ENCODE assay signal across 8 cellular contexts in genomic region chr1:1021010-1021845, GRCh38. TPM values are rescaled to one million over a fixed set of nuclear protein-coding genes. Genes with fewer than 3 reads are reported as not detected.
DNase-seq lines count a peak whose midpoint lies in the region; ATAC-seq and TF ChIP-seq lines count a peak whose summit lies in the region.

No MANE protein-coding gene starts in this region.

- no peaks in the 10 kb centered on the region for H3K36me3 Mint-ChIP-seq in CD4-positive, CD25-positive, alpha-beta regulatory T cell
- peaks cover 16% of the 10 kb centered on the region for H3K36me3 Mint-ChIP-seq in activated CD4-positive, alpha-beta memory T cell treated with anti-CD3 and anti-CD28 coated beads, Interleukin-2, amount 10 ng/mL, durations not matched to agents 7 days and 5 days (ENCODE audit: low read depth)
- no peaks in the 10 kb centered on the region for H3K36me3 Mint-ChIP-seq in CD14-positive monocyte

- intact Hi-C loops in left ventricle myocardium superior (cut with micrococcal nuclease) (no loop called here), CD14-positive monocyte (cut with micrococcal nuclease) (loop anchor here in 1 of 2 donors (5.0 kb wide), 1 partner anchor 36 kb away; no protein-coding TSS in a partner anchor)

- H3K27ac Mint-ChIP-seq in CD4-positive, CD25-positive, alpha-beta regulatory T cell, result no peak overlapping the region
- no peak overlapping the region for H3K27ac Mint-ChIP-seq in activated CD4-positive, alpha-beta memory T cell treated with anti-CD3 and anti-CD28 coated beads, Interleukin-2, amount 10 ng/mL, durations not matched to agents 7 days and 5 days
- no peak overlapping the region for H3K27ac Mint-ChIP-seq in CD14-positive monocyte

- no peak for TF ChIP-seq CTCF in CD14-positive monocyte (IDR thresholded peaks at IDR 0.05)

- no peaks in the 10 kb centered on the region for H3K36me3 ChIP-seq in CD4-positive, CD25-positive, alpha-beta regulatory T cell (ENCODE audit: control insufficient read depth, insufficient read depth, low read length)

- ATAC-seq in CD4-positive, CD25-positive, alpha-beta regulatory T cell (ENCODE audit: low read depth in 2 of 2), result no peak
- ATAC-seq in left ventricle myocardium superior, result peak; percentile 16
- no peak for ATAC-seq in GM21529 (IDR thresholded peaks at IDR 0.05; ENCODE audit: unreplicated experiment)

- no peak overlapping the region for H3K27ac ChIP-seq in CD4-positive, CD25-positive, alpha-beta regulatory T cell (ENCODE audit: insufficient read depth, low read length, poor library complexity, severe bottlenecking)

- H3K27me3 Mint-ChIP-seq in CD4-positive, CD25-positive, alpha-beta regulatory T cell, result peaks cover 11% of the 10 kb centered on the region
- peaks cover 16% of the 10 kb centered on the region for H3K27me3 Mint-ChIP-seq in activated CD4-positive, alpha-beta memory T cell treated with anti-CD3 and anti-CD28 coated beads, Interleukin-2, amount 10 ng/mL, durations not matched to agents 7 days and 5 days
- H3K27me3 Mint-ChIP-seq in CD14-positive monocyte (ENCODE audit: low read depth in 3 of 3), result peaks cover 33 to 45% (median 40%) of the 10 kb centered on the region in 3 donors

- no peak for DNase-seq in CD4-positive, CD25-positive, alpha-beta regulatory T cell
- peak in 47 of 76 experiments; percentile 12 to 59 (median 39) for DNase-seq in HUDEP-2 (lab: John Stamatoyannopoulos, UW; ENCODE audit: unreplicated experiment in 76 of 76)
- no peak for DNase-seq in activated CD4-positive, alpha-beta memory T cell treated with anti-CD3 and anti-CD28 coated beads, Interleukin-2, amount 10 ng/mL, durations not matched to agents 7 days and 5 days
- DNase-seq in left ventricle myocardium superior, result peak; percentile 81
- no peak for DNase-seq in skeletal muscle cell (ENCODE audit: low read depth)
- no peak for DNase-seq in activated CD4-positive, CD25-positive, alpha-beta regulatory T cell treated with anti-CD3 and anti-CD28 coated beads, Interleukin-2, amount 50 U/mL, for 72 hours
- DNase-seq in CD14-positive monocyte (ENCODE audit: low spot score), result no peak

- no peaks in the 10 kb centered on the region for H3K9me3 ChIP-seq in CD4-positive, CD25-positive, alpha-beta regulatory T cell (ENCODE audit: control insufficient read depth in 2 of 2, low read length in 2 of 2)

- CTCF ChIA-PET in activated CD4-positive, alpha-beta memory T cell treated with anti-CD3 and anti-CD28 coated beads, Interleukin-2, amount 10 ng/mL, durations not matched to agents 7 days and 5 days (lab: Charles Lee), result no interaction called here

- H3K4me3 Mint-ChIP-seq in CD4-positive, CD25-positive, alpha-beta regulatory T cell, result peak overlapping the region; percentile 59 to 79 (median 69)
- peak overlapping the region; percentile 46 for H3K4me3 Mint-ChIP-seq in activated CD4-positive, alpha-beta memory T cell treated with anti-CD3 and anti-CD28 coated beads, Interleukin-2, amount 10 ng/mL, durations not matched to agents 7 days and 5 days
- H3K4me3 Mint-ChIP-seq in CD14-positive monocyte, result peak overlapping the region in 1 of 2 donors; percentile 72

- POLR2A ChIA-PET in activated CD4-positive, alpha-beta memory T cell treated with anti-CD3 and anti-CD28 coated beads, Interleukin-2, amount 10 ng/mL, durations not matched to agents 7 days and 5 days (lab: Charles Lee), result interaction anchor here (2.4 kb wide), 1 partner anchor 8 kb away, joined by 9 read pairs; the partner anchor contains the start of gene ISG15

- peaks cover 0 to 18% (median 5%) of the 10 kb centered on the region in 4 donors for H3K4me1 Mint-ChIP-seq in CD4-positive, CD25-positive, alpha-beta regulatory T cell
- peaks cover 30% of the 10 kb centered on the region for H3K4me1 Mint-ChIP-seq in activated CD4-positive, alpha-beta memory T cell treated with anti-CD3 and anti-CD28 coated beads, Interleukin-2, amount 10 ng/mL, durations not matched to agents 7 days and 5 days
- peaks cover 6% of the 10 kb centered on the region for H3K4me1 Mint-ChIP-seq in CD14-positive monocyte

- peaks cover 19% of the 10 kb centered on the region for H3K4me1 ChIP-seq in CD4-positive, CD25-positive, alpha-beta regulatory T cell (ENCODE audit: control insufficient read depth, insufficient read depth, low read length, poor library complexity, severe bottlenecking)

- H3K9me3 Mint-ChIP-seq in CD4-positive, CD25-positive, alpha-beta regulatory T cell, result no peaks in the 10 kb centered on the region
- no peaks in the 10 kb centered on the region for H3K9me3 Mint-ChIP-seq in activated CD4-positive, alpha-beta memory T cell treated with anti-CD3 and anti-CD28 coated beads, Interleukin-2, amount 10 ng/mL, durations not matched to agents 7 days and 5 days
- H3K9me3 Mint-ChIP-seq in CD14-positive monocyte, result peaks cover 0 to 6% (median 0%) of the 10 kb centered on the region in 7 donors

- H3K27me3 ChIP-seq in CD4-positive, CD25-positive, alpha-beta regulatory T cell (ENCODE audit: control insufficient read depth, insufficient read depth, low read length), result no peaks in the 10 kb centered on the region

- H3K4me3 ChIP-seq in CD4-positive, CD25-positive, alpha-beta regulatory T cell (ENCODE audit: low read depth, low read length), result no peak overlapping the region
- peak overlapping the region; percentile 60 for H3K4me3 ChIP-seq in skeletal muscle cell (ENCODE audit: low read depth, low read length)

RNA-seq across cellular contexts. Expression of gene AGRN, which starts 1.3 kb away (rescaled TPM):
- 4.2 TPM for total RNA-seq in CD4-positive, CD25-positive, alpha-beta regulatory T cell
- polyA plus RNA-seq in CD4-positive, CD25-positive, alpha-beta regulatory T cell, result under 1 TPM in 3 of 4 donors, not detected in 1; 0.06 to 0.38 (median 0.21) TPM
- total RNA-seq in activated CD4-positive, alpha-beta memory T cell treated with anti-CD3 and anti-CD28 coated beads, Interleukin-2, amount 10 ng/mL, durations not matched to agents 7 days and 5 days, result 10 to 100 TPM; 18.3 to 22.8 TPM
- total RNA-seq in left ventricle myocardium superior, result 18.5 TPM
- under 1 TPM; 0.06 to 0.43 TPM for polyA plus RNA-seq in CD14-positive monocyte

RNA-seq across cellular contexts. Expression of gene ISG15, which starts 7.9 kb away (rescaled TPM):
- 76.7 TPM for total RNA-seq in CD4-positive, CD25-positive, alpha-beta regulatory T cell
- 100 to 1,000 TPM; 174 to 489 (median 295) TPM for polyA plus RNA-seq in CD4-positive, CD25-positive, alpha-beta regulatory T cell
- 100 to 1,000 TPM; 593 to 623 TPM for total RNA-seq in activated CD4-positive, alpha-beta memory T cell treated with anti-CD3 and anti-CD28 coated beads, Interleukin-2, amount 10 ng/mL, durations not matched to agents 7 days and 5 days
- total RNA-seq in left ventricle myocardium superior, result 16.4 TPM
- 100 to 1,000 TPM; 128 to 241 TPM for polyA plus RNA-seq in CD14-positive monocyte

RNA-seq across cellular contexts. Expression of gene HES4, which starts 21.3 kb away (rescaled TPM):
- total RNA-seq in CD4-positive, CD25-positive, alpha-beta regulatory T cell, result 25.9 TPM
- 1 to 10 TPM in 2 of 4 donors, under 1 TPM in 1, not detected in 1; 0.21 to 1.3 (median 1.1) TPM for polyA plus RNA-seq in CD4-positive, CD25-positive, alpha-beta regulatory T cell
- under 1 TPM in 1 of 2 experiments, not detected in 1; 0.23 TPM for total RNA-seq in activated CD4-positive, alpha-beta memory T cell treated with anti-CD3 and anti-CD28 coated beads, Interleukin-2, amount 10 ng/mL, durations not matched to agents 7 days and 5 days
- 39.4 TPM for total RNA-seq in left ventricle myocardium superior
- 1 to 10 TPM; 1.4 to 2.0 TPM for polyA plus RNA-seq in CD14-positive monocyte

RNA-seq across cellular contexts. Expression of gene PERM1, which starts 39.3 kb away (rescaled TPM):
- total RNA-seq in CD4-positive, CD25-positive, alpha-beta regulatory T cell, result not detected
- not detected for polyA plus RNA-seq in CD4-positive, CD25-positive, alpha-beta regulatory T cell
- not detected for total RNA-seq in activated CD4-positive, alpha-beta memory T cell treated with anti-CD3 and anti-CD28 coated beads, Interleukin-2, amount 10 ng/mL, durations not matched to agents 7 days and 5 days
- 187 TPM for total RNA-seq in left ventricle myocardium superior
- not detected for polyA plus RNA-seq in CD14-positive monocyte

RNA-seq across cellular contexts. Expression of gene RNF223, which starts 52.9 kb away (rescaled TPM):
- total RNA-seq in CD4-positive, CD25-positive, alpha-beta regulatory T cell, result not detected
- polyA plus RNA-seq in CD4-positive, CD25-positive, alpha-beta regulatory T cell, result not detected
- total RNA-seq in activated CD4-positive, alpha-beta memory T cell treated with anti-CD3 and anti-CD28 coated beads, Interleukin-2, amount 10 ng/mL, durations not matched to agents 7 days and 5 days, result not detected
- not detected for total RNA-seq in left ventricle myocardium superior
- polyA plus RNA-seq in CD14-positive monocyte, result not detected

Comparison
In these comparisons a context has a peak if more than half of its experiments do, and no peak if none do; other contexts are left out.
1. DNase-seq: peak in HUDEP-2 (47 of 76) and left ventricle myocardium superior (single experiment); none in CD4-positive, CD25-positive, alpha-beta regulatory T cell (0 of 3), activated CD4-positive, alpha-beta memory T cell treated with anti-CD3 and anti-CD28 coated beads, Interleukin-2, amount 10 ng/mL, durations not matched to agents 7 days and 5 days (single experiment), skeletal muscle cell (single experiment), activated CD4-positive, CD25-positive, alpha-beta regulatory T cell treated with anti-CD3 and anti-CD28 coated beads, Interleukin-2, amount 50 U/mL, for 72 hours (single experiment) and CD14-positive monocyte (single experiment).
2. RNA of gene HES4, which starts 21.3 kb away (total RNA-seq): 39.4 TPM in left ventricle myocardium superior (single experiment) and 25.9 TPM in CD4-positive, CD25-positive, alpha-beta regulatory T cell (single experiment); 0.23 TPM in activated CD4-positive, alpha-beta memory T cell treated with anti-CD3 and anti-CD28 coated beads, Interleukin-2, amount 10 ng/mL, durations not matched to agents 7 days and 5 days; every median in the first group is over 10 times any median in the second.